24 cellular contexts compared by ENCODE assay signal in genomic region chr2:154639997-154640396, GRCh38. TPM values are rescaled to one million over a fixed set of nuclear protein-coding genes. Genes with fewer than 3 reads are reported as not detected.
"Had no signal": no experiment of that assay in that cellular context is flagged by ENCODE, and none has a peak within 500 bp of the region (broad histone marks: within the 10 kb centered on the region; RNA-seq: fewer than 3 reads in every experiment).

No MANE protein-coding gene starts in this region.

- DNase-seq: activated B cell treated with CpG ODN at 0.5 μM for 24 hours; activated CD4-positive, alpha-beta T cell treated with anti-CD3 and anti-CD28 coated beads for 1 hour; activated CD4-positive, alpha-beta T cell treated with anti-CD3 and anti-CD28 coated beads, Interleukin-2, amount 10 ng/mL, durations not matched to agents 24 days and 14 days; activated CD4-positive, alpha-beta T cell treated with anti-CD3 and anti-CD28 coated beads, Interleukin-2, amount 50 U/mL, for 48 hours; activated gamma-delta T cell; activated naive CD4-positive, alpha-beta T cell treated with anti-CD3 and anti-CD28 coated beads for 36 hours; activated T-cell treated with anti-CD3 and anti-CD28 coated beads, Interleukin-2, amount 50 U/mL, for 4 hours; amygdala; Karpas-422; NCI-H1048; NCI-H1694; NCI-H2029; NCI-H446; NCI-H748 treated with DMSO at 0.1 percent for 48 hours; Peyer's patch; Right ventricle myocardium superior; T-helper 9 cell had no signal

- H3K4me3 Mint-ChIP-seq: activated B cell treated with CpG ODN at 0.5 μM for 24 hours; activated CD4-positive, alpha-beta T cell treated with anti-CD3 and anti-CD28 coated beads, Interleukin-2, amount 10 ng/mL, durations not matched to agents 24 days and 14 days; activated naive CD4-positive, alpha-beta T cell treated with anti-CD3 and anti-CD28 coated beads for 36 hours; activated naive CD8-positive, alpha-beta T cell; activated T-cell treated with anti-CD3 and anti-CD28 coated beads, Interleukin-2, amount 50 U/mL, for 4 hours; brain; central memory CD8-positive, alpha-beta T cell; T-helper 1 cell treated with Interleukin-12 subunit alpha and Interleukin-12 subunit beta and Interleukin-4 antibody, amounts not matched to agents 30 μg/mL and 1 μg/mL, for 36 hours had no signal

- H3K27ac Mint-ChIP-seq: activated B cell treated with CpG ODN at 0.5 μM for 24 hours; activated CD4-positive, alpha-beta T cell treated with anti-CD3 and anti-CD28 coated beads, Interleukin-2, amount 10 ng/mL, durations not matched to agents 24 days and 14 days; activated naive CD4-positive, alpha-beta T cell treated with anti-CD3 and anti-CD28 coated beads for 36 hours; activated naive CD8-positive, alpha-beta T cell; brain; T-helper 1 cell treated with Interleukin-12 subunit alpha and Interleukin-12 subunit beta and Interleukin-4 antibody, amounts not matched to agents 30 μg/mL and 1 μg/mL, for 36 hours had no signal

- H3K27me3 Mint-ChIP-seq: activated B cell treated with CpG ODN at 0.5 μM for 24 hours; activated CD4-positive, alpha-beta T cell treated with anti-CD3 and anti-CD28 coated beads, Interleukin-2, amount 10 ng/mL, durations not matched to agents 24 days and 14 days; activated naive CD8-positive, alpha-beta T cell; brain; central memory CD8-positive, alpha-beta T cell had no signal

- H3K4me3 ChIP-seq: Peyer's patch, SJSA1 had no signal

- H3K9me3 Mint-ChIP-seq: activated B cell treated with CpG ODN at 0.5 μM for 24 hours; activated CD4-positive, alpha-beta T cell treated with anti-CD3 and anti-CD28 coated beads, Interleukin-2, amount 10 ng/mL, durations not matched to agents 24 days and 14 days; activated naive CD4-positive, alpha-beta T cell treated with anti-CD3 and anti-CD28 coated beads for 36 hours; activated T-cell treated with anti-CD3 and anti-CD28 coated beads, Interleukin-2, amount 50 U/mL, for 4 hours; brain; T-helper 1 cell treated with Interleukin-12 subunit alpha and Interleukin-12 subunit beta and Interleukin-4 antibody, amounts not matched to agents 30 μg/mL and 1 μg/mL, for 36 hours had no signal

- H3K4me1 Mint-ChIP-seq: activated B cell treated with CpG ODN at 0.5 μM for 24 hours; activated CD4-positive, alpha-beta T cell treated with anti-CD3 and anti-CD28 coated beads, Interleukin-2, amount 10 ng/mL, durations not matched to agents 24 days and 14 days; central memory CD8-positive, alpha-beta T cell had no signal

- H3K36me3 Mint-ChIP-seq: activated naive CD8-positive, alpha-beta T cell; brain had no signal

- ATAC-seq: activated T-cell treated with anti-CD3 and anti-CD28 coated beads, Interleukin-2, amount 50 U/mL, for 4 hours; SK-N-SH treated with all-trans-retinoic acid at 6 μM for 48 hours had no signal

RNA-seq across cellular contexts. Expression of gene KCNJ3, which starts 58.5 kb away (rescaled TPM):
- total RNA-seq: activated B cell treated with CpG ODN at 0.5 μM for 24 hours; activated CD4-positive, alpha-beta T cell treated with anti-CD3 and anti-CD28 coated beads, Interleukin-2, amount 10 ng/mL, durations not matched to agents 24 days and 14 days; activated naive CD4-positive, alpha-beta T cell treated with anti-CD3 and anti-CD28 coated beads for 36 hours; activated T-cell treated with anti-CD3 and anti-CD28 coated beads, Interleukin-2, amount 50 U/mL, for 4 hours; astrocyte; SJSA1 had no signal
